Comparison of ENCODE assay signal across 1 cellular context in the genomic region with DNA sequence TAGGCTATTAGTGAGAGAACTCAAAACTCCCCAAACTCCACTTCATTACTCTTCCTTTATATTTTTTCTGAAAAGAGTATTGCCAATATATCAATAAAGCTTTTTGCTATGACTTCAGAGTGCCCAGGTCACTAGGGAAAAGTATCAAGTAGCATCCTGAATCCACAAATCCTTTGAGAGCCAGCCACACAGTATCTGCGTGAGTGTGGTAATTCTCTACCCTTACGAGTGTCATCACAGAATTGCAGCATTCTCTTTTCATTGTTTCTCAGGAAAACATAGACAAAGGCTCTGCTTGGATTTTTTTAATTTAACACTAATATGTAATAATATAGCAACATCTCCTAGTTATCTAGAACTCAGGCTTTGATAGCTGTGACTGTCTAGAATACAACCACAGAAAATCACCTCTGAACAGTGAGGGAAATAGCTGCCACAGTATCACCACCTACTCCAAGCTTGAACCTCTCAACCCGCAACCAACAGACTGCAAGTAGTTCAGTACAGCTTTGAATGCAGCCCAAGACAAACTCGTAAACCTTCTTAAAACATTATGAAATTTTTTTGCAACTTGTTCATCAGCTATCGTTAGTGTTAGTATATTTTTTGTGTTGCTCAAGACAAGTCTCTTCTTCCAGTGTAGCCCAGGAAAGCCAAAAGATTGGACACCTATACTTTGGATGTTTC.
TF ChIP-seq lines count a peak whose summit lies in the region.

No MANE protein-coding gene starts in this region.

TF ChIP-seq in H1, 55 proteins besides CTCF, POLR2A, EP300 and RAD21:
- TF ChIP-seq NRF1 (IDR thresholded peaks at IDR 0.05; ENCODE audit: low read depth, low read length) (no peak), SIN3A (conservative IDR thresholded peaks at IDR 0.05 in 1 of 2, IDR thresholded peaks at IDR 0.05 in 1 of 2; ENCODE audit: low read depth in 1 of 2, low read length in 2 of 2) (no peak), SIX5 (IDR thresholded peaks at IDR 0.05; ENCODE audit: low read depth, low read length) (no peak), SAP30 (IDR thresholded peaks at IDR 0.05; ENCODE audit: insufficient read depth, insufficient replicate concordance, low read length) (no peak), RFX5 (IDR thresholded peaks at IDR 0.05; ENCODE audit: borderline replicate concordance, low read depth, low read length) (no peak), JUN (IDR thresholded peaks at IDR 0.05; ENCODE audit: low read depth, low read length) (no peak), ATF3 (IDR thresholded peaks at IDR 0.05; ENCODE audit: insufficient read depth, low read depth, low read length) (no peak), EGR1 (IDR thresholded peaks at IDR 0.05; ENCODE audit: borderline replicate concordance, low read depth, low read length) (no peak), EZH2 (IDR thresholded peaks at IDR 0.05; ENCODE audit: low read depth, low read length, severe bottlenecking) (no peak), POLR2AphosphoS5 (IDR thresholded peaks at IDR 0.05; ENCODE audit: low read depth, low read length) (no peak), SUZ12 (IDR thresholded peaks at IDR 0.05; ENCODE audit: low read length) (no peak), GTF2F1 (IDR thresholded peaks at IDR 0.05; ENCODE audit: borderline replicate concordance, low read depth, low read length) (no peak), NANOG (IDR thresholded peaks at IDR 0.05; ENCODE audit: insufficient read depth, low read depth, low read length, poor library complexity, severe bottlenecking) (no peak), MAFK (IDR thresholded peaks at IDR 0.05; ENCODE audit: low read depth, low read length) (no peak), HDAC2 (IDR thresholded peaks at IDR 0.05; ENCODE audit: borderline replicate concordance in 1 of 2, low read depth in 2 of 2, low read length in 2 of 2) (no peak), POU5F1 (IDR thresholded peaks at IDR 0.05; ENCODE audit: low read depth, low read length) (no peak), SP2 (IDR thresholded peaks at IDR 0.05; ENCODE audit: low read length) (no peak)
- TF ChIP-seq, protein P1, sequence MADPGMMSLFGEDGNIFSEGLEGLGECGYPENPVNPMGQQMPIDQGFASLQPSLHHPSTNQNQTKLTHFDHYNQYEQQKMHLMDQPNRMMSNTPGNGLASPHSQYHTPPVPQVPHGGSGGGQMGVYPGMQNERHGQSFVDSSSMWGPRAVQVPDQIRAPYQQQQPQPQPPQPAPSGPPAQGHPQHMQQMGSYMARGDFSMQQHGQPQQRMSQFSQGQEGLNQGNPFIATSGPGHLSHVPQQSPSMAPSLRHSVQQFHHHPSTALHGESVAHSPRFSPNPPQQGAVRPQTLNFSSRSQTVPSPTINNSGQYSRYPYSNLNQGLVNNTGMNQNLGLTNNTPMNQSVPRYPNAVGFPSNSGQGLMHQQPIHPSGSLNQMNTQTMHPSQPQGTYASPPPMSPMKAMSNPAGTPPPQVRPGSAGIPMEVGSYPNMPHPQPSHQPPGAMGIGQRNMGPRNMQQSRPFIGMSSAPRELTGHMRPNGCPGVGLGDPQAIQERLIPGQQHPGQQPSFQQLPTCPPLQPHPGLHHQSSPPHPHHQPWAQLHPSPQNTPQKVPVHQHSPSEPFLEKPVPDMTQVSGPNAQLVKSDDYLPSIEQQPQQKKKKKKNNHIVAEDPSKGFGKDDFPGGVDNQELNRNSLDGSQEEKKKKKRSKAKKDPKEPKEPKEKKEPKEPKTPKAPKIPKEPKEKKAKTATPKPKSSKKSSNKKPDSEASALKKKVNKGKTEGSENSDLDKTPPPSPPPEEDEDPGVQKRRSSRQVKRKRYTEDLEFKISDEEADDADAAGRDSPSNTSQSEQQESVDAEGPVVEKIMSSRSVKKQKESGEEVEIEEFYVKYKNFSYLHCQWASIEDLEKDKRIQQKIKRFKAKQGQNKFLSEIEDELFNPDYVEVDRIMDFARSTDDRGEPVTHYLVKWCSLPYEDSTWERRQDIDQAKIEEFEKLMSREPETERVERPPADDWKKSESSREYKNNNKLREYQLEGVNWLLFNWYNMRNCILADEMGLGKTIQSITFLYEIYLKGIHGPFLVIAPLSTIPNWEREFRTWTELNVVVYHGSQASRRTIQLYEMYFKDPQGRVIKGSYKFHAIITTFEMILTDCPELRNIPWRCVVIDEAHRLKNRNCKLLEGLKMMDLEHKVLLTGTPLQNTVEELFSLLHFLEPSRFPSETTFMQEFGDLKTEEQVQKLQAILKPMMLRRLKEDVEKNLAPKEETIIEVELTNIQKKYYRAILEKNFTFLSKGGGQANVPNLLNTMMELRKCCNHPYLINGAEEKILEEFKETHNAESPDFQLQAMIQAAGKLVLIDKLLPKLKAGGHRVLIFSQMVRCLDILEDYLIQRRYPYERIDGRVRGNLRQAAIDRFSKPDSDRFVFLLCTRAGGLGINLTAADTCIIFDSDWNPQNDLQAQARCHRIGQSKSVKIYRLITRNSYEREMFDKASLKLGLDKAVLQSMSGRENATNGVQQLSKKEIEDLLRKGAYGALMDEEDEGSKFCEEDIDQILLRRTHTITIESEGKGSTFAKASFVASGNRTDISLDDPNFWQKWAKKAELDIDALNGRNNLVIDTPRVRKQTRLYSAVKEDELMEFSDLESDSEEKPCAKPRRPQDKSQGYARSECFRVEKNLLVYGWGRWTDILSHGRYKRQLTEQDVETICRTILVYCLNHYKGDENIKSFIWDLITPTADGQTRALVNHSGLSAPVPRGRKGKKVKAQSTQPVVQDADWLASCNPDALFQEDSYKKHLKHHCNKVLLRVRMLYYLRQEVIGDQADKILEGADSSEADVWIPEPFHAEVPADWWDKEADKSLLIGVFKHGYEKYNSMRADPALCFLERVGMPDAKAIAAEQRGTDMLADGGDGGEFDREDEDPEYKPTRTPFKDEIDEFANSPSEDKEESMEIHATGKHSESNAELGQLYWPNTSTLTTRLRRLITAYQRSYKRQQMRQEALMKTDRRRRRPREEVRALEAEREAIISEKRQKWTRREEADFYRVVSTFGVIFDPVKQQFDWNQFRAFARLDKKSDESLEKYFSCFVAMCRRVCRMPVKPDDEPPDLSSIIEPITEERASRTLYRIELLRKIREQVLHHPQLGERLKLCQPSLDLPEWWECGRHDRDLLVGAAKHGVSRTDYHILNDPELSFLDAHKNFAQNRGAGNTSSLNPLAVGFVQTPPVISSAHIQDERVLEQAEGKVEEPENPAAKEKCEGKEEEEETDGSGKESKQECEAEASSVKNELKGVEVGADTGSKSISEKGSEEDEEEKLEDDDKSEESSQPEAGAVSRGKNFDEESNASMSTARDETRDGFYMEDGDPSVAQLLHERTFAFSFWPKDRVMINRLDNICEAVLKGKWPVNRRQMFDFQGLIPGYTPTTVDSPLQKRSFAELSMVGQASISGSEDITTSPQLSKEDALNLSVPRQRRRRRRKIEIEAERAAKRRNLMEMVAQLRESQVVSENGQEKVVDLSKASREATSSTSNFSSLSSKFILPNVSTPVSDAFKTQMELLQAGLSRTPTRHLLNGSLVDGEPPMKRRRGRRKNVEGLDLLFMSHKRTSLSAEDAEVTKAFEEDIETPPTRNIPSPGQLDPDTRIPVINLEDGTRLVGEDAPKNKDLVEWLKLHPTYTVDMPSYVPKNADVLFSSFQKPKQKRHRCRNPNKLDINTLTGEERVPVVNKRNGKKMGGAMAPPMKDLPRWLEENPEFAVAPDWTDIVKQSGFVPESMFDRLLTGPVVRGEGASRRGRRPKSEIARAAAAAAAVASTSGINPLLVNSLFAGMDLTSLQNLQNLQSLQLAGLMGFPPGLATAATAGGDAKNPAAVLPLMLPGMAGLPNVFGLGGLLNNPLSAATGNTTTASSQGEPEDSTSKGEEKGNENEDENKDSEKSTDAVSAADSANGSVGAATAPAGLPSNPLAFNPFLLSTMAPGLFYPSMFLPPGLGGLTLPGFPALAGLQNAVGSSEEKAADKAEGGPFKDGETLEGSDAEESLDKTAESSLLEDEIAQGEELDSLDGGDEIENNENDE (IDR thresholded peaks at IDR 0.05; ENCODE audit: insufficient replicate concordance, low read length) = no peak
- TF ChIP-seq, protein P2, sequence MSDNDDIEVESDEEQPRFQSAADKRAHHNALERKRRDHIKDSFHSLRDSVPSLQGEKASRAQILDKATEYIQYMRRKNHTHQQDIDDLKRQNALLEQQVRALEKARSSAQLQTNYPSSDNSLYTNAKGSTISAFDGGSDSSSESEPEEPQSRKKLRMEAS (IDR thresholded peaks at IDR 0.05) = no peak
- TF ChIP-seq, protein P3, sequence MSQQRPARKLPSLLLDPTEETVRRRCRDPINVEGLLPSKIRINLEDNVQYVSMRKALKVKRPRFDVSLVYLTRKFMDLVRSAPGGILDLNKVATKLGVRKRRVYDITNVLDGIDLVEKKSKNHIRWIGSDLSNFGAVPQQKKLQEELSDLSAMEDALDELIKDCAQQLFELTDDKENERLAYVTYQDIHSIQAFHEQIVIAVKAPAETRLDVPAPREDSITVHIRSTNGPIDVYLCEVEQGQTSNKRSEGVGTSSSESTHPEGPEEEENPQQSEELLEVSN (IDR thresholded peaks at IDR 0.05) = no peak
TF ChIP-seq in H1: peak in this region for 0.
